In genomic region chr3:38173834-38174418, GRCh38 we compare ENCODE assay signal across 1 cellular context.
A peak's percentile ranks its signal among the peaks of the same experiment; 100 is the strongest.
TF ChIP-seq lines count a peak whose summit lies in the region.

No MANE protein-coding gene starts in this region.

TF ChIP-seq in GM12878, 131 proteins besides CTCF, POLR2A, EP300 and RAD21:
- no peak for TF ChIP-seq ZNF687 (IDR thresholded peaks at IDR 0.05)
- 0 out of 2 replicates have a peak, but pooled peaks have one; percentile 31 for TF ChIP-seq ZBED1 (IDR thresholded peaks at IDR 0.05; ENCODE audit: borderline replicate concordance)
- 0 out of 2 replicates have a peak, but pooled peaks have one; percentile 1 for TF ChIP-seq RELB (IDR thresholded peaks at IDR 0.05; ENCODE audit: low read depth)
- 0 out of 2 replicates have a peak, but pooled peaks have one; percentile 13 for TF ChIP-seq EED (IDR thresholded peaks at IDR 0.05; ENCODE audit: low read depth)
- no peak for TF ChIP-seq CBFB (IDR thresholded peaks at IDR 0.05; ENCODE audit: low read depth)
- no peak for TF ChIP-seq USF1 (IDR thresholded peaks at IDR 0.05; ENCODE audit: borderline replicate concordance, extremely low read length, insufficient read depth, low read depth, low read length)
- no peak for TF ChIP-seq SMARCA5 (IDR thresholded peaks at IDR 0.05)
